25 cellular contexts compared by ENCODE assay signal in genomic region chr4:186934841-186935443, GRCh38.
DNase-seq lines count a peak whose midpoint lies in the region; ATAC-seq, FAIRE-seq and TF ChIP-seq lines count a peak whose summit lies in the region.
"Had no signal": no experiment of that assay in that cellular context is flagged by ENCODE, and none has a peak within 500 bp of the region (broad histone marks: within the 10 kb centered on the region; RNA-seq: fewer than 3 reads in every experiment).

No MANE protein-coding gene starts in this region.

- H3K9ac ChIP-seq in keratinocyte (ENCODE audit: control insufficient read depth, extremely low read depth, insufficient read depth, low read length), result no peak overlapping the region

- no peak overlapping the region for H3K27ac ChIP-seq in RWPE2 (ENCODE audit: poor library complexity, severe bottlenecking)
- no peak overlapping the region for H3K27ac ChIP-seq in keratinocyte (ENCODE audit: control insufficient read depth, insufficient read depth, low read length)
- peak overlapping the region; percentile 55 to 58 for H3K27ac ChIP-seq in small intestine (ENCODE audit: low read depth in 1 of 2, low read length in 1 of 2)
- no peak overlapping the region for H3K27ac ChIP-seq in esophagus muscularis mucosa (replicated peaks in 1 of 4)
- H3K27ac ChIP-seq: RWPE1, vagina had no signal

- H4K20me1 ChIP-seq in keratinocyte (ENCODE audit: control insufficient read depth, extremely low read depth, insufficient read depth, low read length), result no peaks in the 10 kb centered on the region

- 72 to 84% (median 79%) methylated on average over 8 of the region's 8 CpGs for WGBS in small intestine, 3 donors
- WGBS in esophagus muscularis mucosa, result 90% methylated on average over 8 of the region's 8 CpGs

- TF ChIP-seq CTCF in RWPE2 (IDR thresholded peaks at IDR 0.05; ENCODE audit: poor library complexity, severe bottlenecking) (no peak), keratinocyte (optimal IDR thresholded peaks at IDR 0.05 in 1 of 3, IDR thresholded peaks at IDR 0.05 in 1 of 3, conservative IDR thresholded peaks at IDR 0.05 in 1 of 3; ENCODE audit: extremely low read depth in 1 of 3, insufficient read depth in 2 of 3, low read length in 3 of 3) (no peak), esophagus muscularis mucosa (IDR thresholded peaks at IDR 0.05) (no peak)

- no peaks in the 10 kb centered on the region for H3K9me1 ChIP-seq in keratinocyte (ENCODE audit: control insufficient read depth, extremely low read depth, insufficient read depth, low read length)

- no peak overlapping the region for H3K4me3 ChIP-seq in RWPE2 (ENCODE audit: severe bottlenecking)
- H3K4me3 ChIP-seq in keratinocyte (ENCODE audit: control insufficient read depth in 2 of 3, extremely low read depth in 1 of 3, insufficient read depth in 2 of 3, low read depth in 1 of 3, low read length in 3 of 3), result no peak overlapping the region
- no peak overlapping the region for H3K4me3 ChIP-seq in small intestine (ENCODE audit: low read depth in 1 of 2, low read length in 2 of 2)
- no peak overlapping the region for H3K4me3 ChIP-seq in esophagus muscularis mucosa
- H3K4me3 ChIP-seq: vagina had no signal

- DNase-seq in DMS53 (lab: John Stamatoyannopoulos, UW), result peak; percentile 44
- DNase-seq in DMS53 treated with DMSO at 0.1 percent for 48 hours (lab: John Stamatoyannopoulos, UW; ENCODE audit: unreplicated experiment), result no peak
- no peak for DNase-seq in RWPE2 (ENCODE audit: low spot score)
- no peak for DNase-seq in keratinocyte (ENCODE audit: low read depth, low spot score)
- peak; percentile 76 for DNase-seq in small intestine
- DNase-seq in esophagus muscularis mucosa (ENCODE audit: extremely low spot score), result no peak
- DNase-seq in SKM-1 (lab: John Stamatoyannopoulos, UW; ENCODE audit: unreplicated experiment), result no peak
- DNase-seq: 8988T; activated CD4-positive, alpha-beta T cell treated with anti-CD3 and anti-CD28 coated beads for 1 hour; activated CD8-positive, alpha-beta memory T cell treated with anti-CD3 and anti-CD28 coated beads, Interleukin-2, amount 10 ng/mL, durations not matched to agents 7 days and 5 days; activated naive CD8-positive, alpha-beta T cell treated with anti-CD3 and anti-CD28 coated beads, Interleukin-2, amount 10 ng/mL, durations not matched to agents 7 days and 5 days; effector memory CD8-positive, alpha-beta T cell; GDM1; glutamatergic neuron; left ventricle myocardium superior; NCI-H1930; NCI-H510A; NK-92 treated with Interleukin-12 subunit alpha and Interleukin-12 subunit beta, amount 100 ng/mL, for 24 hours; stimulated activated CD4-positive, alpha-beta T cell treated with anti-CD3 and anti-CD28 coated beads, Interleukin-12 subunit alpha, Interleukin-12 subunit beta, amount 100 ng/mL, for 4 hours; stimulated activated CD8-positive, alpha-beta memory T cell treated with anti-CD3 and anti-CD28 coated beads, Interleukin-4, amount 100 ng/mL, for 48 hours; substantia nigra had no signal

- H3K27me3 ChIP-seq in RWPE2 (ENCODE audit: insufficient read depth, poor library complexity, severe bottlenecking), result no peaks in the 10 kb centered on the region
- H3K27me3 ChIP-seq in keratinocyte (ENCODE audit: control insufficient read depth, extremely low read depth, insufficient read depth, low read length), result no peaks in the 10 kb centered on the region
- no peaks in the 10 kb centered on the region for H3K27me3 ChIP-seq in small intestine (ENCODE audit: control insufficient read depth in 2 of 2, insufficient read depth in 2 of 2, low read length in 2 of 2)
- no peaks in the 10 kb centered on the region for H3K27me3 ChIP-seq in esophagus muscularis mucosa
- H3K27me3 ChIP-seq: vagina had no signal

- FAIRE-seq in keratinocyte (lab: Jason Lieb, UNC) (peak; percentile 84), small intestine (lab: Jason Lieb, UNC) (no peak)
- FAIRE-seq: D721Med had no signal

- no peak for TF ChIP-seq EP300 in esophagus muscularis mucosa (IDR thresholded peaks at IDR 0.05)

- dilution Hi-C loops in keratinocyte (cut with MboI; ENCODE audit: extremely low pct_ligation_motif_present, low sequenced_read_pairs), result no loop called here

- no peak overlapping the region for H2AFZ ChIP-seq in keratinocyte (ENCODE audit: control insufficient read depth, low read length)

- intact Hi-C loops in esophagus muscularis mucosa (cut with DNase I), result no loop called here

- H3K79me2 ChIP-seq in keratinocyte (ENCODE audit: control insufficient read depth, insufficient read depth, low read length), result no peaks in the 10 kb centered on the region

- H3K4me1 ChIP-seq in RWPE2 (ENCODE audit: insufficient read depth, poor library complexity, severe bottlenecking), result peaks cover 48% of the 10 kb centered on the region
- peaks cover 10% of the 10 kb centered on the region for H3K4me1 ChIP-seq in keratinocyte (ENCODE audit: control insufficient read depth, extremely low read depth, insufficient read depth, low read length)
- H3K4me1 ChIP-seq in small intestine (ENCODE audit: control insufficient read depth in 2 of 2, insufficient read depth in 1 of 2, low read depth in 1 of 2, low read length in 1 of 2), result no peaks in the 10 kb centered on the region
- H3K4me1 ChIP-seq in esophagus muscularis mucosa, result peaks cover 0 to 21% (median 9%) of the 10 kb centered on the region in 4 donors

- no peaks in the 10 kb centered on the region for H3K9me3 ChIP-seq in RWPE2 (ENCODE audit: severe bottlenecking)
- no peaks in the 10 kb centered on the region for H3K9me3 ChIP-seq in keratinocyte (ENCODE audit: control insufficient read depth, low read depth, low read length)
- no peaks in the 10 kb centered on the region for H3K9me3 ChIP-seq in small intestine (ENCODE audit: control insufficient read depth, low read depth)
- H3K9me3 ChIP-seq in esophagus muscularis mucosa, result no peaks in the 10 kb centered on the region
- H3K9me3 ChIP-seq: vagina had no signal

- ATAC-seq in RWPE2 (ENCODE audit: low read depth) (peak; percentile 56; the same call in 1 of the 3 replicates), GM18873 (IDR thresholded peaks at IDR 0.05; ENCODE audit: low FRiP score, unreplicated experiment) (no peak)
- ATAC-seq: activated CD8-positive, alpha-beta memory T cell treated with anti-CD3 and anti-CD28 coated beads, Interleukin-2, amount 10 ng/mL, durations not matched to agents 7 days and 5 days; effector memory CD8-positive, alpha-beta T cell; left ventricle myocardium superior had no signal

- no peak for TF ChIP-seq POLR2A in esophagus muscularis mucosa (IDR thresholded peaks at IDR 0.05; ENCODE audit: low read depth)

- no peaks in the 10 kb centered on the region for H3K36me3 ChIP-seq in RWPE2 (ENCODE audit: low read depth)
- H3K36me3 ChIP-seq in keratinocyte (ENCODE audit: control insufficient read depth in 2 of 2, extremely low read depth in 1 of 2, insufficient read depth in 2 of 2, low read length in 2 of 2), result no peaks in the 10 kb centered on the region
- no peaks in the 10 kb centered on the region for H3K36me3 ChIP-seq in small intestine (ENCODE audit: control insufficient read depth in 2 of 2, insufficient read depth in 2 of 2, low read length in 2 of 2)
- H3K36me3 ChIP-seq in esophagus muscularis mucosa, result no peaks in the 10 kb centered on the region
- H3K36me3 ChIP-seq: vagina had no signal

- H3K4me2 ChIP-seq in keratinocyte (ENCODE audit: control insufficient read depth, extremely low read depth, insufficient read depth, low read depth, low read length), result no peak overlapping the region

Comparison
In these comparisons a context has a peak if more than half of its experiments do, and no peak if none do; other contexts are left out.
1. DNase-seq: peak in DMS53 (single experiment) and small intestine (single experiment); none in DMS53 treated with DMSO at 0.1 percent for 48 hours (single experiment), RWPE2 (single experiment), keratinocyte (single experiment), esophagus muscularis mucosa (single experiment) and SKM-1 (single experiment).
2. H3K27ac ChIP-seq: peak in small intestine (2 of 2); none in RWPE2 (single experiment), keratinocyte (single experiment) and esophagus muscularis mucosa (0 of 4).